Comparison of ENCODE assay signal across 11 cellular contexts in genomic region chr6:35089935-35090505, GRCh38. TPM values are rescaled to one million over a fixed set of nuclear protein-coding genes. Genes with fewer than 3 reads are reported as not detected.
A peak's percentile ranks its signal among the peaks of the same experiment; 100 is the strongest.
DNase-seq lines count a peak whose midpoint lies in the region; ATAC-seq and TF ChIP-seq lines count a peak whose summit lies in the region.
"Had no signal": no experiment of that assay in that cellular context is flagged by ENCODE, and none has a peak within 500 bp of the region (broad histone marks: within the 10 kb centered on the region; RNA-seq: fewer than 3 reads in every experiment).

No MANE protein-coding gene starts in this region.

- no peak overlapping the region for H3K4me3 ChIP-seq in A673 (ENCODE audit: low read depth, low read length, poor library complexity, severe bottlenecking)

- POLR2A ChIA-PET in activated naive CD8-positive, alpha-beta T cell treated with anti-CD3 and anti-CD28 coated beads, Interleukin-2, amount 10 ng/mL, durations not matched to agents 7 days and 5 days (lab: Charles Lee): interaction anchor here (1.3 kb wide), 1 partner anchor 202 kb away, joined by 3 read pairs; the partner anchor contains the start of gene TAF11
- POLR2A ChIA-PET in WTC11 (lab: Charles Lee) (interaction anchor here (0.6 kb wide), 1 partner anchor 313 kb away, joined by 4 read pairs; no protein-coding TSS in a partner anchor), A673 (lab: Charles Lee; ENCODE audit: low non-redundant PET) (no interaction called here)

- H3K36me3 Mint-ChIP-seq in activated naive CD8-positive, alpha-beta T cell treated with anti-CD3 and anti-CD28 coated beads, Interleukin-2, amount 10 ng/mL, durations not matched to agents 7 days and 5 days: no peaks in the 10 kb centered on the region
- peaks cover 4% of the 10 kb centered on the region for H3K36me3 Mint-ChIP-seq in activated naive CD8-positive, alpha-beta T cell treated with anti-CD3 and anti-CD28 coated beads, Interleukin-2, amount 50 U/mL, for 24 hours (ENCODE audit: low read depth)
- H3K36me3 Mint-ChIP-seq in WTC11: peaks cover 18% of the 10 kb centered on the region
- H3K36me3 Mint-ChIP-seq in activated naive CD4-positive, alpha-beta T cell treated with anti-CD3 and anti-CD28 coated beads, Interleukin-2, amount 10 ng/mL, durations not matched to agents 7 days and 5 days: no peaks in the 10 kb centered on the region

- no peak overlapping the region for H3K4me3 Mint-ChIP-seq in activated naive CD8-positive, alpha-beta T cell treated with anti-CD3 and anti-CD28 coated beads, Interleukin-2, amount 10 ng/mL, durations not matched to agents 7 days and 5 days
- H3K4me3 Mint-ChIP-seq in activated naive CD8-positive, alpha-beta T cell treated with anti-CD3 and anti-CD28 coated beads, Interleukin-2, amount 50 U/mL, for 24 hours: no peak overlapping the region
- no peak overlapping the region for H3K4me3 Mint-ChIP-seq in WTC11
- no peak overlapping the region for H3K4me3 Mint-ChIP-seq in activated naive CD4-positive, alpha-beta T cell treated with anti-CD3 and anti-CD28 coated beads, Interleukin-2, amount 10 ng/mL, durations not matched to agents 7 days and 5 days
- H3K4me3 Mint-ChIP-seq: B cell had no signal

- no peaks in the 10 kb centered on the region for H3K27me3 ChIP-seq in A673 (replicated peaks; ENCODE audit: insufficient read depth, low read depth, low read length, poor library complexity)

- no peak overlapping the region for H3K27ac ChIP-seq in A673 (ENCODE audit: low read depth, low read length, poor library complexity, severe bottlenecking)

- no peak for DNase-seq in activated naive CD8-positive, alpha-beta T cell treated with anti-CD3 and anti-CD28 coated beads, Interleukin-2, amount 10 ng/mL, durations not matched to agents 7 days and 5 days
- no peak for DNase-seq in activated naive CD8-positive, alpha-beta T cell treated with anti-CD3 and anti-CD28 coated beads, Interleukin-2, amount 50 U/mL, for 24 hours
- DNase-seq in WTC11 (ENCODE audit: low spot score) (no peak), hepatic stellate cell (ENCODE audit: low spot score) (peak; percentile 71), ureter (ENCODE audit: low spot score) (peak; percentile 37), A673 (ENCODE audit: low spot score) (no peak), erythroblast (lab: John Stamatoyannopoulos, UW) (no peak)
- no peak for DNase-seq in activated naive CD4-positive, alpha-beta T cell treated with anti-CD3 and anti-CD28 coated beads, Interleukin-2, amount 10 ng/mL, durations not matched to agents 7 days and 5 days
- DNase-seq: NCI-H1092 had no signal

- TF ChIP-seq CTCF in WTC11 (IDR thresholded peaks at IDR 0.05) (no peak), A673 (conservative IDR thresholded peaks at IDR 0.05; ENCODE audit: low read depth, low read length) (no peak)

- TF ChIP-seq POLR2A in erythroblast (IDR thresholded peaks at IDR 0.05; ENCODE audit: low read length): no peak

- H3K27me3 Mint-ChIP-seq in activated naive CD8-positive, alpha-beta T cell treated with anti-CD3 and anti-CD28 coated beads, Interleukin-2, amount 10 ng/mL, durations not matched to agents 7 days and 5 days: peaks cover 2% of the 10 kb centered on the region
- H3K27me3 Mint-ChIP-seq in activated naive CD8-positive, alpha-beta T cell treated with anti-CD3 and anti-CD28 coated beads, Interleukin-2, amount 50 U/mL, for 24 hours: no peaks in the 10 kb centered on the region
- no peaks in the 10 kb centered on the region for H3K27me3 Mint-ChIP-seq in WTC11 (ENCODE audit: low read depth)
- peaks cover 4% of the 10 kb centered on the region for H3K27me3 Mint-ChIP-seq in activated naive CD4-positive, alpha-beta T cell treated with anti-CD3 and anti-CD28 coated beads, Interleukin-2, amount 10 ng/mL, durations not matched to agents 7 days and 5 days
- H3K27me3 Mint-ChIP-seq: B cell had no signal

- intact Hi-C loops in A673 (cut with micrococcal nuclease; ENCODE audit: unreplicated experiment): no loop called here

- peaks cover 2% of the 10 kb centered on the region for H3K4me1 Mint-ChIP-seq in activated naive CD8-positive, alpha-beta T cell treated with anti-CD3 and anti-CD28 coated beads, Interleukin-2, amount 10 ng/mL, durations not matched to agents 7 days and 5 days
- no peaks in the 10 kb centered on the region for H3K4me1 Mint-ChIP-seq in activated naive CD8-positive, alpha-beta T cell treated with anti-CD3 and anti-CD28 coated beads, Interleukin-2, amount 50 U/mL, for 24 hours
- H3K4me1 Mint-ChIP-seq in WTC11: peaks cover 16% of the 10 kb centered on the region
- H3K4me1 Mint-ChIP-seq in activated naive CD4-positive, alpha-beta T cell treated with anti-CD3 and anti-CD28 coated beads, Interleukin-2, amount 10 ng/mL, durations not matched to agents 7 days and 5 days: no peaks in the 10 kb centered on the region
- H3K4me1 Mint-ChIP-seq: B cell had no signal

- no peaks in the 10 kb centered on the region for H3K9me3 Mint-ChIP-seq in activated naive CD8-positive, alpha-beta T cell treated with anti-CD3 and anti-CD28 coated beads, Interleukin-2, amount 10 ng/mL, durations not matched to agents 7 days and 5 days
- H3K9me3 Mint-ChIP-seq in activated naive CD8-positive, alpha-beta T cell treated with anti-CD3 and anti-CD28 coated beads, Interleukin-2, amount 50 U/mL, for 24 hours: no peaks in the 10 kb centered on the region
- no peaks in the 10 kb centered on the region for H3K9me3 Mint-ChIP-seq in WTC11
- no peaks in the 10 kb centered on the region for H3K9me3 Mint-ChIP-seq in activated naive CD4-positive, alpha-beta T cell treated with anti-CD3 and anti-CD28 coated beads, Interleukin-2, amount 10 ng/mL, durations not matched to agents 7 days and 5 days

- CTCF ChIA-PET in WTC11 (lab: Charles Lee) (interaction anchor here (0.5 to 2.2 kb wide), 5 partner anchors 38 to 433 kb away, joined by 3 to 6 read pairs (median 3); partner anchors contain the start of gene ZNF76), A673 (lab: Charles Lee) (no interaction called here)
- CTCF ChIA-PET in activated naive CD4-positive, alpha-beta T cell treated with anti-CD3 and anti-CD28 coated beads, Interleukin-2, amount 10 ng/mL, durations not matched to agents 7 days and 5 days (lab: Charles Lee): no interaction called here

- H3K9me3 ChIP-seq in A673 (ENCODE audit: low read depth, low read length, poor library complexity, severe bottlenecking): no peaks in the 10 kb centered on the region

- H3K36me3 ChIP-seq in A673 (ENCODE audit: insufficient read depth, low read length, poor library complexity, severe bottlenecking): no peaks in the 10 kb centered on the region

- no peak overlapping the region for H3K27ac Mint-ChIP-seq in activated naive CD8-positive, alpha-beta T cell treated with anti-CD3 and anti-CD28 coated beads, Interleukin-2, amount 10 ng/mL, durations not matched to agents 7 days and 5 days
- H3K27ac Mint-ChIP-seq in activated naive CD8-positive, alpha-beta T cell treated with anti-CD3 and anti-CD28 coated beads, Interleukin-2, amount 50 U/mL, for 24 hours: no peak overlapping the region
- H3K27ac Mint-ChIP-seq in WTC11: peak overlapping the region; percentile 21; the same call in 1 of the 2 replicates
- no peak overlapping the region for H3K27ac Mint-ChIP-seq in activated naive CD4-positive, alpha-beta T cell treated with anti-CD3 and anti-CD28 coated beads, Interleukin-2, amount 10 ng/mL, durations not matched to agents 7 days and 5 days
- H3K27ac Mint-ChIP-seq: B cell had no signal

- no peaks in the 10 kb centered on the region for H3K4me1 ChIP-seq in A673 (ENCODE audit: insufficient read depth, low read length, poor library complexity, severe bottlenecking)

- BruUV-seq in A673 (replicated peaks; lab: Mats Ljungman, UMichigan): no TSS peak

- ATAC-seq in activated naive CD8-positive, alpha-beta T cell treated with anti-CD3 and anti-CD28 coated beads, Interleukin-2, amount 10 ng/mL, durations not matched to agents 7 days and 5 days (ENCODE audit: low read depth): peak; percentile 69
- no peak for ATAC-seq in activated naive CD8-positive, alpha-beta T cell treated with anti-CD3 and anti-CD28 coated beads, Interleukin-2, amount 50 U/mL, for 24 hours
- ATAC-seq in WTC11: no peak

TF ChIP-seq in WTC11, 78 proteins besides CTCF, POLR2A, EP300 and RAD21 (continues in another document):
- no peak for TF ChIP-seq NR3C1 (CRISPR knock-in tag; conservative IDR thresholded peaks at IDR 0.05; ENCODE audit: low read depth)
- TF ChIP-seq, protein P1, sequence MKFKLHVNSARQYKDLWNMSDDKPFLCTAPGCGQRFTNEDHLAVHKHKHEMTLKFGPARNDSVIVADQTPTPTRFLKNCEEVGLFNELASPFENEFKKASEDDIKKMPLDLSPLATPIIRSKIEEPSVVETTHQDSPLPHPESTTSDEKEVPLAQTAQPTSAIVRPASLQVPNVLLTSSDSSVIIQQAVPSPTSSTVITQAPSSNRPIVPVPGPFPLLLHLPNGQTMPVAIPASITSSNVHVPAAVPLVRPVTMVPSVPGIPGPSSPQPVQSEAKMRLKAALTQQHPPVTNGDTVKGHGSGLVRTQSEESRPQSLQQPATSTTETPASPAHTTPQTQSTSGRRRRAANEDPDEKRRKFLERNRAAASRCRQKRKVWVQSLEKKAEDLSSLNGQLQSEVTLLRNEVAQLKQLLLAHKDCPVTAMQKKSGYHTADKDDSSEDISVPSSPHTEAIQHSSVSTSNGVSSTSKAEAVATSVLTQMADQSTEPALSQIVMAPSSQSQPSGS (CRISPR knock-in tag; IDR thresholded peaks at IDR 0.05; ENCODE audit: borderline replicate concordance, low read depth): no peak
- TF ChIP-seq, protein P2, sequence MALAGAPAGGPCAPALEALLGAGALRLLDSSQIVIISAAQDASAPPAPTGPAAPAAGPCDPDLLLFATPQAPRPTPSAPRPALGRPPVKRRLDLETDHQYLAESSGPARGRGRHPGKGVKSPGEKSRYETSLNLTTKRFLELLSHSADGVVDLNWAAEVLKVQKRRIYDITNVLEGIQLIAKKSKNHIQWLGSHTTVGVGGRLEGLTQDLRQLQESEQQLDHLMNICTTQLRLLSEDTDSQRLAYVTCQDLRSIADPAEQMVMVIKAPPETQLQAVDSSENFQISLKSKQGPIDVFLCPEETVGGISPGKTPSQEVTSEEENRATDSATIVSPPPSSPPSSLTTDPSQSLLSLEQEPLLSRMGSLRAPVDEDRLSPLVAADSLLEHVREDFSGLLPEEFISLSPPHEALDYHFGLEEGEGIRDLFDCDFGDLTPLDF (CRISPR knock-in tag; IDR thresholded peaks at IDR 0.05): no peak
- TF ChIP-seq E2F5 (CRISPR knock-in tag; IDR thresholded peaks at IDR 0.05): no peak

RNA-seq across cellular contexts. Expression of gene TCP11, which starts 51.1 kb away (rescaled TPM):
- not detected for total RNA-seq in activated naive CD8-positive, alpha-beta T cell treated with anti-CD3 and anti-CD28 coated beads, Interleukin-2, amount 10 ng/mL, durations not matched to agents 7 days and 5 days
- total RNA-seq in WTC11 (2021): not detected in 3 replicates
- total RNA-seq in ureter: not detected
- total RNA-seq in A673 (2021): not detected in 2 replicates
- total RNA-seq: B cell, subcutaneous adipose tissue had no signal

Comparison
In these comparisons a context has a peak if more than half of its experiments do, and no peak if none do; other contexts are left out.
1. DNase-seq: peak in hepatic stellate cell (single experiment) and ureter (single experiment); none in activated naive CD8-positive, alpha-beta T cell treated with anti-CD3 and anti-CD28 coated beads, Interleukin-2, amount 10 ng/mL, durations not matched to agents 7 days and 5 days (single experiment), activated naive CD8-positive, alpha-beta T cell treated with anti-CD3 and anti-CD28 coated beads, Interleukin-2, amount 50 U/mL, for 24 hours (single experiment), WTC11 (single experiment), A673 (single experiment), erythroblast (0 of 2) and activated naive CD4-positive, alpha-beta T cell treated with anti-CD3 and anti-CD28 coated beads, Interleukin-2, amount 10 ng/mL, durations not matched to agents 7 days and 5 days (single experiment).